ENCODE assay signal across 22 cellular contexts in the genomic region with DNA sequence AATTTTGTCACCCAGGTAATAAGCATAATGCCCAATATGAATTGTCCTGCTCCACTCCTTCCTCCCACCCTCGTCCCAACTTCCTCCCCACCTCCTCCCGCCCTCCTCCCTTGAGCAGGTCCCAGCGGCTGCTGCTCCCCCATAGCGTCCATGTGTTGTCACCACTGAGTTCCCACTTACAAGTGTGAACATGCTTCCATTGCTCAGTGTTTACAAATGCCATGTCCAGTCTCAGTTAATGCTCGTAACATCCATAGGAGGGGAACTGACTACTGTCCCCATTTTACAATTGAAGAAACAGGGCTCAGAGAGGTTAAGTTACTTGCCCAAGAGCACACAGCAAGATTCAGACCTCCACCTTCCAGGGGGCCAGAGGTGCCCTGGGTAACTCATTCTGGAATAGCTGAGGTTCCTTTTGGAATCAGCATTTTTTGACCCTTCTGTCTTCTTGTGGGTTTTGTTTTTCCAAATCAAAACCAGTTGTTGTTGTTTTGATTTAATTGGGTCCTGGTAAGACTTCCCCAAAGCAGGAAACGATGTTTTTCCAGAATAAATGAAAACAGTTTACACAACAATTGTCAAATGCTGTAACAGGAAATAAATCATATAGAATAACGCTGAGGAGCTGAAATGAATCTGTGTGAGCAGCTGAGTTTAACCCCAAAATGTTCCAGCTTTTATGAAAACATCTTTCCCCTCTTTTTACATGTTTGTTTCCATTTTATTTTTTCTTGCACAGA.
"Had no signal": no experiment of that assay in that cellular context is flagged by ENCODE, and none has a peak within 500 bp of the region (broad histone marks: within the 10 kb centered on the region; RNA-seq: fewer than 3 reads in every experiment).

No MANE protein-coding gene starts in this region.

- H3K27ac ChIP-seq: spleen, tibial artery, upper lobe of left lung had no signal

- H3K36me3 ChIP-seq: spleen, tibial artery, upper lobe of left lung had no signal

- H3K4me3 Mint-ChIP-seq: dendritic cell treated with granulocyte-macrophage colony-stimulating factor and Interleukin-4, amounts not matched to agents 40 ng/mL and 50 ng/mL, for 4 days; effector memory CD8-positive, alpha-beta T cell; naive thymus-derived CD4-positive, alpha-beta T cell; neural crest cell; stimulated activated memory B cell treated with anti-CD40 and anti-IgM and Interleukin-4, amounts not matched to agents 10 μg/mL and 1 μg/mL and 100 μg/mL, for 72 hours; stimulated activated naive CD8-positive, alpha-beta T cell treated with anti-CD3 and anti-CD28 coated beads, Interleukin-15, Interleukin-2, amounts not matched to agents 100 ng/mL and 50 ng/mL, for 24 hours had no signal

- H3K9me3 ChIP-seq: spleen, tibial artery, upper lobe of left lung had no signal

- FAIRE-seq: colon, islet of Langerhans had no signal

- H3K4me3 ChIP-seq: spleen, tibial artery, upper lobe of left lung had no signal

- H3K4me1 Mint-ChIP-seq: stimulated activated memory B cell treated with anti-CD40 and anti-IgM and Interleukin-4, amounts not matched to agents 10 μg/mL and 1 μg/mL and 100 μg/mL, for 72 hours had no signal

- H3K27me3 Mint-ChIP-seq: stimulated activated naive CD8-positive, alpha-beta T cell treated with anti-CD3 and anti-CD28 coated beads, Interleukin-15, Interleukin-2, amounts not matched to agents 100 ng/mL and 50 ng/mL, for 24 hours had no signal

- H3K9me3 Mint-ChIP-seq: dendritic cell treated with granulocyte-macrophage colony-stimulating factor and Interleukin-4, amounts not matched to agents 40 ng/mL and 50 ng/mL, for 4 days; effector memory CD8-positive, alpha-beta T cell; naive thymus-derived CD4-positive, alpha-beta T cell; neural crest cell; stimulated activated memory B cell treated with anti-CD40 and anti-IgM and Interleukin-4, amounts not matched to agents 10 μg/mL and 1 μg/mL and 100 μg/mL, for 72 hours; stimulated activated naive CD8-positive, alpha-beta T cell treated with anti-CD3 and anti-CD28 coated beads, Interleukin-15, Interleukin-2, amounts not matched to agents 100 ng/mL and 50 ng/mL, for 24 hours had no signal

- ATAC-seq: effector memory CD8-positive, alpha-beta T cell; esophagus mucosa; naive thymus-derived CD4-positive, alpha-beta T cell; sciatic nerve; stimulated activated memory B cell treated with anti-CD40 and anti-IgM and Interleukin-4, amounts not matched to agents 10 μg/mL and 1 μg/mL and 100 μg/mL, for 72 hours had no signal

- H3K27ac Mint-ChIP-seq: dendritic cell treated with granulocyte-macrophage colony-stimulating factor and Interleukin-4, amounts not matched to agents 40 ng/mL and 50 ng/mL, for 4 days; effector memory CD8-positive, alpha-beta T cell; stimulated activated memory B cell treated with anti-CD40 and anti-IgM and Interleukin-4, amounts not matched to agents 10 μg/mL and 1 μg/mL and 100 μg/mL, for 72 hours; stimulated activated naive CD8-positive, alpha-beta T cell treated with anti-CD3 and anti-CD28 coated beads, Interleukin-15, Interleukin-2, amounts not matched to agents 100 ng/mL and 50 ng/mL, for 24 hours had no signal

- H3K36me3 Mint-ChIP-seq: naive thymus-derived CD4-positive, alpha-beta T cell; stimulated activated memory B cell treated with anti-CD40 and anti-IgM and Interleukin-4, amounts not matched to agents 10 μg/mL and 1 μg/mL and 100 μg/mL, for 72 hours had no signal

- H3K27me3 ChIP-seq: spleen, tibial artery, upper lobe of left lung had no signal

- DNase-seq: cerebellar nuclear complex; effector memory CD8-positive, alpha-beta T cell; foreskin fibroblast; head of caudate nucleus; hypothalamus; kidney glomerular epithelial cell; mammary epithelial cell; naive thymus-derived CD4-positive, alpha-beta T cell; spleen; stimulated activated CD4-positive, alpha-beta T cell treated with anti-CD3 and anti-CD28 coated beads, Interleukin-15, amount 100 ng/mL, for 24 hours; stimulated activated CD4-positive, alpha-beta T cell treated with anti-CD3 and anti-CD28 coated beads, Interleukin-1b, Interleukin-23, amount 100 ng/mL, for 48 hours; stimulated activated CD4-positive, alpha-beta T cell treated with anti-CD3 and anti-CD28 coated beads, Interleukin-4, amount 100 ng/mL, for 24 hours; tibial artery; upper lobe of left lung had no signal
